In the genomic region with DNA sequence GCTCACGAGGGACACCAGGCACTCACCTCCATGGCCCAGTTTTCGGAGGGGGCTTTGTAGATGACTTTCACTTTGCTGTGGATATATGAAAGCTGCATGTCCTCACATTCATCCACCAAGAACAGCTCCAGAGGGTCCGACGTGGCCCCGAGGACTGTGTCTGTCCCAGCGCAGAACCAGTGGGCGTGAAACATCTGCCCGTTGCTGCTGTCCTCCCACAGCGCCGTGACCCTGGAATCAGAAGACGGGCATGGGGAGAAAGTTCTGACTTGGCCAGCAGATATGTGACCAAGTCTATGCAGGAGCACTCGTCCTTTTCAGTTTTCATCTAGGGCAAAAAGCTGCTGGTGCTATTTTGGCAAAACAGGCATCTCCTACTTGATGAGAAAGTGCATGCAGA, we compare ENCODE assay signal across 36 cellular contexts. TPM values are rescaled to one million over a fixed set of nuclear protein-coding genes. Genes with fewer than 3 reads are reported as not detected.
"Had no signal": no experiment of that assay in that cellular context is flagged by ENCODE, and none has a peak within 500 bp of the region (broad histone marks: within the 10 kb centered on the region; RNA-seq: fewer than 3 reads in every experiment).

No MANE protein-coding gene starts in this region.

- H3K27ac Mint-ChIP-seq: activated B cell treated with CpG ODN at 0.5 μM for 24 hours; activated CD4-positive, alpha-beta memory T cell treated with anti-CD3 and anti-CD28 coated beads for 36 hours; activated CD4-positive, alpha-beta T cell treated with anti-CD3 and anti-CD28 coated beads, Interleukin-2, amount 10 ng/mL, durations not matched to agents 24 days and 14 days; activated CD8-positive, alpha-beta T cell treated with anti-CD3 and anti-CD28 coated beads for 36 hours; activated T-cell treated with anti-CD3 and anti-CD28 coated beads, Interleukin-2, amount 50 U/mL, for 72 hours; activated T-helper 17 cell treated with anti-CD3 and anti-CD28 coated beads, Interleukin-2, amount 50 U/mL, for 72 hours; brain; T-helper 2 cell treated with Interferon-gamma antibody and Interleukin-4, amounts not matched to agents 5 μg/mL and 100 μg/mL, for 36 hours had no signal

- H3K4me3 ChIP-seq: adrenal gland, ascending aorta, cardiac muscle cell had no signal

- H3K4me1 Mint-ChIP-seq: activated B cell treated with CpG ODN at 0.5 μM for 24 hours, brain had no signal

- H3K4me1 ChIP-seq: adrenal gland, ascending aorta had no signal

- H3K27ac ChIP-seq: adrenal gland, ascending aorta, cardiac muscle cell, VCaP had no signal

- H3K9me3 ChIP-seq: adrenal gland, ascending aorta had no signal

- ATAC-seq: activated CD8-positive, alpha-beta T cell treated with anti-CD3 and anti-CD28 coated beads for 36 hours; activated T-cell treated with anti-CD3 and anti-CD28 coated beads, Interleukin-2, amount 50 U/mL, for 72 hours; activated T-helper 17 cell treated with anti-CD3 and anti-CD28 coated beads, Interleukin-2, amount 50 U/mL, for 72 hours had no signal

- H3K27me3 ChIP-seq: adrenal gland, ascending aorta, cardiac muscle cell had no signal

- H3K9me3 Mint-ChIP-seq: activated B cell treated with CpG ODN at 0.5 μM for 24 hours; activated CD4-positive, alpha-beta memory T cell treated with anti-CD3 and anti-CD28 coated beads for 36 hours; activated CD4-positive, alpha-beta T cell treated with anti-CD3 and anti-CD28 coated beads, Interleukin-2, amount 10 ng/mL, durations not matched to agents 24 days and 14 days; activated CD8-positive, alpha-beta T cell treated with anti-CD3 and anti-CD28 coated beads for 36 hours; activated naive CD4-positive, alpha-beta T cell treated with anti-CD3 and anti-CD28 coated beads, Interleukin-2, amount 50 U/mL, for 72 hours; activated naive CD8-positive, alpha-beta T cell treated with anti-CD3 and anti-CD28 coated beads for 36 hours; activated T-cell treated with anti-CD3 and anti-CD28 coated beads, Interleukin-2, amount 50 U/mL, for 4 hours; activated T-cell treated with anti-CD3 and anti-CD28 coated beads, Interleukin-2, amount 50 U/mL, for 72 hours; activated T-helper 1 cell treated with anti-CD3 and anti-CD28 coated beads, Interleukin-12 subunit alpha, Interleukin-12 subunit beta, Interleukin-2, Interleukin-4 antibody, amounts not matched to agents 30 ng/mL and 10 ng/mL and 1 ng/mL, durations not matched to agents 14 hours and 24 hours and 36 hours; activated T-helper 17 cell treated with anti-CD3 and anti-CD28 coated beads, Interleukin-2, amount 50 U/mL, for 72 hours; brain; central memory CD8-positive, alpha-beta T cell; T-helper 1 cell treated with Interleukin-12 subunit alpha and Interleukin-12 subunit beta and Interleukin-4 antibody, amounts not matched to agents 30 μg/mL and 1 μg/mL, for 36 hours; T-helper 2 cell treated with Interferon-gamma antibody and Interleukin-4, amounts not matched to agents 5 μg/mL and 100 μg/mL, for 36 hours had no signal

- DNase-seq: activated B cell treated with CpG ODN at 0.5 μM for 24 hours; activated CD4-positive, alpha-beta memory T cell treated with anti-CD3 and anti-CD28 coated beads for 36 hours; activated CD4-positive, alpha-beta T cell treated with anti-CD3 and anti-CD28 coated beads for 4 hours; activated CD4-positive, alpha-beta T cell treated with anti-CD3 and anti-CD28 coated beads, Interleukin-2, amount 10 ng/mL, durations not matched to agents 24 days and 14 days; activated CD4-positive, alpha-beta T cell treated with anti-CD3 and anti-CD28 coated beads, Interleukin-2, amount 50 U/mL, for 1 hour; activated CD4-positive, alpha-beta T cell treated with anti-CD3 and anti-CD28 coated beads, Interleukin-2, amount 50 U/mL, for 4 hours; activated CD4-positive, CD25-positive, alpha-beta regulatory T cell treated with anti-CD3 and anti-CD28 coated beads, Interleukin-2, amount 50 U/mL, for 72 hours; activated CD8-positive, alpha-beta memory T cell treated with anti-CD3 and anti-CD28 coated beads, Interleukin-2, amount 50 U/mL, for 4 hours; activated CD8-positive, alpha-beta T cell treated with anti-CD3 and anti-CD28 coated beads for 36 hours; activated effector memory CD4-positive, alpha-beta T cell treated with anti-CD3 and anti-CD28 coated beads, Interleukin-2, amount 50 U/mL, for 16 hours; activated gamma-delta T cell treated with Interleukin-2 at 50 U/mL for 16 hours; activated naive CD4-positive, alpha-beta T cell; activated naive CD4-positive, alpha-beta T cell treated with anti-CD3 and anti-CD28 coated beads, Interleukin-2, amount 50 U/mL, for 16 hours; activated naive CD8-positive, alpha-beta T cell treated with anti-CD3 and anti-CD28 coated beads for 36 hours; activated T-cell treated with anti-CD3 and anti-CD28 coated beads for 4 hours; activated T-cell treated with anti-CD3 and anti-CD28 coated beads, Interleukin-2, amount 50 U/mL, for 1 hour; activated T-cell treated with anti-CD3 and anti-CD28 coated beads, Interleukin-2, amount 50 U/mL, for 4 hours; activated T-cell treated with anti-CD3 and anti-CD28 coated beads, Interleukin-2, amount 50 U/mL, for 72 hours; adrenal gland; amniotic stem cell; anterior cingulate cortex; caudate nucleus; cerebellar nuclear complex; T-helper 1 cell; T-helper 2 cell; T-helper 9 cell had no signal

- H3K27me3 Mint-ChIP-seq: activated B cell treated with CpG ODN at 0.5 μM for 24 hours; activated CD4-positive, alpha-beta memory T cell treated with anti-CD3 and anti-CD28 coated beads for 36 hours; activated CD4-positive, alpha-beta T cell treated with anti-CD3 and anti-CD28 coated beads, Interleukin-2, amount 10 ng/mL, durations not matched to agents 24 days and 14 days; activated CD8-positive, alpha-beta T cell treated with anti-CD3 and anti-CD28 coated beads for 36 hours; activated naive CD8-positive, alpha-beta T cell treated with anti-CD3 and anti-CD28 coated beads for 36 hours; activated T-helper 17 cell treated with anti-CD3 and anti-CD28 coated beads, Interleukin-2, amount 50 U/mL, for 72 hours; brain; central memory CD8-positive, alpha-beta T cell had no signal

- H3K4me3 Mint-ChIP-seq: activated B cell treated with CpG ODN at 0.5 μM for 24 hours; activated CD4-positive, alpha-beta memory T cell treated with anti-CD3 and anti-CD28 coated beads for 36 hours; activated CD4-positive, alpha-beta T cell treated with anti-CD3 and anti-CD28 coated beads, Interleukin-2, amount 10 ng/mL, durations not matched to agents 24 days and 14 days; activated CD8-positive, alpha-beta T cell treated with anti-CD3 and anti-CD28 coated beads for 36 hours; activated naive CD8-positive, alpha-beta T cell treated with anti-CD3 and anti-CD28 coated beads for 36 hours; activated T-cell treated with anti-CD3 and anti-CD28 coated beads, Interleukin-2, amount 50 U/mL, for 4 hours; activated T-cell treated with anti-CD3 and anti-CD28 coated beads, Interleukin-2, amount 50 U/mL, for 72 hours; activated T-helper 1 cell treated with anti-CD3 and anti-CD28 coated beads, Interleukin-12 subunit alpha, Interleukin-12 subunit beta, Interleukin-2, Interleukin-4 antibody, amounts not matched to agents 30 ng/mL and 10 ng/mL and 1 ng/mL, durations not matched to agents 14 hours and 24 hours and 36 hours; activated T-helper 17 cell treated with anti-CD3 and anti-CD28 coated beads, Interleukin-2, amount 50 U/mL, for 72 hours; brain; central memory CD8-positive, alpha-beta T cell; T-helper 1 cell treated with Interleukin-12 subunit alpha and Interleukin-12 subunit beta and Interleukin-4 antibody, amounts not matched to agents 30 μg/mL and 1 μg/mL, for 36 hours; T-helper 2 cell treated with Interferon-gamma antibody and Interleukin-4, amounts not matched to agents 5 μg/mL and 100 μg/mL, for 36 hours had no signal

RNA-seq across cellular contexts. Expression of a gene that starts 43.3 kb away (rescaled TPM):
- total RNA-seq: ascending aorta had no signal

RNA-seq across cellular contexts. Expression of a gene that starts 46.9 kb away (rescaled TPM):
- total RNA-seq: ascending aorta had no signal
